Comparison of ENCODE assay signal across 8 cellular contexts in genomic region chr18:74196220-74197119, GRCh38. TPM values are rescaled to one million over a fixed set of nuclear protein-coding genes. Genes with fewer than 3 reads are reported as not detected.
DNase-seq lines count a peak whose midpoint lies in the region; ATAC-seq and TF ChIP-seq lines count a peak whose summit lies in the region.

No MANE protein-coding gene starts in this region.

- peak overlapping the region; percentile 83 for H3K4me3 Mint-ChIP-seq in activated naive CD4-positive, alpha-beta T cell treated with anti-CD3 and anti-CD28 coated beads, Interleukin-2, amount 50 U/mL, for 24 hours

- H3K9me3 Mint-ChIP-seq in activated naive CD4-positive, alpha-beta T cell treated with anti-CD3 and anti-CD28 coated beads, Interleukin-2, amount 50 U/mL, for 24 hours = no peaks in the 10 kb centered on the region

- H3K27me3 ChIP-seq in GM06990 (replicated peaks; ENCODE audit: control insufficient read depth, insufficient read depth, low read length) (no peaks in the 10 kb centered on the region; the same call in 1 of the 2 replicates), HAP-1 (ENCODE audit: low read depth) (no peaks in the 10 kb centered on the region)

- in situ Hi-C loops in HAP-1 (cut with MboI; ENCODE audit: low sequenced_read_pairs) = loop anchor here (5.0 to 25.0 kb wide), 2 partner anchors 291 to 356 kb away; partner anchors contain the start of gene CNDP2

- peak; percentile 67 for TF ChIP-seq CTCF in GM06990 (IDR thresholded peaks at IDR 0.05; ENCODE audit: insufficient read depth, low read length, poor library complexity, severe bottlenecking)
- TF ChIP-seq CTCF in LNCAP (IDR thresholded peaks at IDR 0.05) = peak; percentile 97

- H3K27ac Mint-ChIP-seq in activated naive CD4-positive, alpha-beta T cell treated with anti-CD3 and anti-CD28 coated beads, Interleukin-2, amount 50 U/mL, for 24 hours = peak overlapping the region; percentile 32

- DNase-seq in GM06990 (ENCODE audit: extremely low read depth, insufficient read length) (no peak), HAP-1 (ENCODE audit: low spot score in 2 of 2) (peak; percentile 36 to 72), SHP77 (lab: John Stamatoyannopoulos, UW) (peak; percentile 57 to 59), Right ventricle myocardium superior (no peak), pulmonary artery endothelial cell (ENCODE audit: low read depth, low spot score) (peak; percentile 7)

- peaks cover 3% of the 10 kb centered on the region for H3K4me1 ChIP-seq in HAP-1

- intact Hi-C loops in Right ventricle myocardium superior (cut with DNase I) = loop anchor here (5.0 to 10.0 kb wide), 2 partner anchors 146 to 298 kb away; partner anchors contain the start of gene CNDP2

- H3K9me3 ChIP-seq in HAP-1 = no peaks in the 10 kb centered on the region

- no peaks in the 10 kb centered on the region for H3K36me3 ChIP-seq in GM06990 (ENCODE audit: control insufficient read depth, insufficient read depth, low read length)
- no peaks in the 10 kb centered on the region for H3K36me3 ChIP-seq in HAP-1 (replicated peaks)

- 0 out of 2 replicates have a peak overlapping the region, but pooled peaks have one; percentile 15 for H3K4me3 ChIP-seq in GM06990 (replicated peaks; ENCODE audit: low read depth, low read length)
- no peak overlapping the region for H3K4me3 ChIP-seq in HAP-1

- no peaks in the 10 kb centered on the region for H3K27me3 Mint-ChIP-seq in activated naive CD4-positive, alpha-beta T cell treated with anti-CD3 and anti-CD28 coated beads, Interleukin-2, amount 50 U/mL, for 24 hours

- ATAC-seq in Right ventricle myocardium superior (ENCODE audit: poor library complexity) = peak; percentile 86
- ATAC-seq in GM18520 (IDR thresholded peaks at IDR 0.05; ENCODE audit: unreplicated experiment) = no peak

- no peaks in the 10 kb centered on the region for H3K36me3 Mint-ChIP-seq in activated naive CD4-positive, alpha-beta T cell treated with anti-CD3 and anti-CD28 coated beads, Interleukin-2, amount 50 U/mL, for 24 hours

- peaks cover 6% of the 10 kb centered on the region for H3K4me1 Mint-ChIP-seq in activated naive CD4-positive, alpha-beta T cell treated with anti-CD3 and anti-CD28 coated beads, Interleukin-2, amount 50 U/mL, for 24 hours

RNA-seq across cellular contexts. Expression of gene TIMM21, which starts 48.1 kb away (rescaled TPM):
- total RNA-seq in Right ventricle myocardium superior (158 TPM), pulmonary artery endothelial cell (45.0 and 52.2 TPM in 2 replicates)

RNA-seq across cellular contexts. Expression of gene FBXO15, which starts 48.8 kb away (rescaled TPM):
- not detected for total RNA-seq in Right ventricle myocardium superior
- 0.18 TPM in 1 of 2 replicates, not detected in the other for total RNA-seq in pulmonary artery endothelial cell

Comparison
In these comparisons a context has a peak if more than half of its experiments do, and no peak if none do; other contexts are left out.
1. DNase-seq: peak in HAP-1 (2 of 2), SHP77 (2 of 2) and pulmonary artery endothelial cell (single experiment); none in GM06990 (single experiment) and Right ventricle myocardium superior (single experiment).